ENCODE assay signal across 19 cellular contexts in the genomic region with DNA sequence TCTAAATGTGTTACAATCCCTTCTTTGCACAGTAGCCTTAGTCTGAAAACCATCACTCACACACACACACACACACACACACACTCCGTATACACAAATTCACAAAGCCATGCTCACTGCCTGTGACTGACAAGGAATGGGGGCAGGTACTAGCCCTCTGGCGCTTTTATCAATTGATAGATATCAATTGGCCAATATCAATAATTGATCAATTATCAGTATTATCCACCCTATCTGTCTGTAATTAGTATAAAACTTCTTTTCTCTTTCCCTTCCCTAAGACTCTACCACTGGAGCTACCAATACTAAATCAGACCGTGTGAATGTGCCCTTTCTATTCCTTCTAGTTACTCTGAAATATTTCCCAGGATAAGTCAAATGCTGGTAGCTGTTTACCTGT. TPM values are rescaled to one million over a fixed set of nuclear protein-coding genes. Genes with fewer than 3 reads are reported as not detected.
A peak's percentile ranks its signal among the peaks of the same experiment; 100 is the strongest.
DNase-seq lines count a peak whose midpoint lies in the region; ATAC-seq, FAIRE-seq and TF ChIP-seq lines count a peak whose summit lies in the region.
"Had no signal": no experiment of that assay in that cellular context is flagged by ENCODE, and none has a peak within 500 bp of the region (broad histone marks: within the 10 kb centered on the region; RNA-seq: fewer than 3 reads in every experiment).

No MANE protein-coding gene starts in this region.

- H3K79me2 ChIP-seq in GM23338 (replicated peaks; ENCODE audit: insufficient read depth) (peaks cover 54% of the 10 kb centered on the region), K562 (ENCODE audit: control insufficient read depth, insufficient read depth, low read length) (no peaks in the 10 kb centered on the region), neural cell (replicated peaks; ENCODE audit: insufficient read depth, low read length) (peaks cover 37% of the 10 kb centered on the region)

- POLR2A ChIA-PET in K562 (lab: Yijun Ruan, JAX): interaction anchor here (1.5 kb wide), 1 partner anchor 8 kb away, joined by 3 read pairs; a partner anchor contains a TSS

- H3K4me2 ChIP-seq in GM23338 (peak overlapping the region; percentile 99; the same call in 1 of the 2 replicates), K562 (ENCODE audit: insufficient read depth, low read length) (no peak overlapping the region), neural cell (ENCODE audit: low read length) (peak overlapping the region; percentile 6)

- H3K9ac ChIP-seq in K562 (ENCODE audit: insufficient read depth in 1 of 2, low read depth in 2 of 2, low read length in 2 of 2) (no peak overlapping the region), neural cell (ENCODE audit: low read length) (no peak overlapping the region)

- H3K4me3 ChIP-seq in GM23338 (no peak overlapping the region), K562 (no peak overlapping the region), neural cell (ENCODE audit: low read length) (peak overlapping the region; percentile 69)

- peak; percentile 20 for DNase-seq in NCI-H748 (lab: John Stamatoyannopoulos, UW; ENCODE audit: unreplicated experiment)
- DNase-seq in NCI-H748 treated with DMSO at 0.1 percent for 48 hours (lab: John Stamatoyannopoulos, UW): no peak
- DNase-seq in GM23338 (ENCODE audit: low spot score): no peak
- DNase-seq in K562 (ENCODE audit: extremely low read depth in 1 of 4, low spot score in 3 of 4): no peak
- DNase-seq in stimulated activated naive CD4-positive, alpha-beta T cell treated with Interleukin-2 at 50 U/mL for 16 hours (lab: John Stamatoyannopoulos, UW): no peak
- DNase-seq in NAMALWA (ENCODE audit: low spot score): no peak
- DNase-seq: activated naive CD4-positive, alpha-beta T cell treated with anti-CD3 and anti-CD28 coated beads, Interleukin-2, amount 50 U/mL, for 16 hours; colonic mucosa; COR-L47; H7; Kasumi-1; left ventricle myocardium inferior; NCI-H187; NCI-H510A treated with DMSO at 0.1 percent for 48 hours had no signal

- WGBS in K562 (ENCODE audit: insufficient coverage, low coverage, missing lambda C conversion rate): 0% methylated on average over 3 of the region's 3 CpGs

- in situ Hi-C loops in K562 (cut with MboI): no loop called here

- H3F3A ChIP-seq in GM23338 (replicated peaks; ENCODE audit: low read depth): peaks cover 3% of the 10 kb centered on the region; the same call in 1 of the 2 replicates
- H3F3A ChIP-seq in neural cell (ENCODE audit: insufficient read depth, low read length, poor library complexity, severe bottlenecking): no peaks in the 10 kb centered on the region

- ATAC-seq in GM23338: no peak
- no peak for ATAC-seq in K562
- no peak for ATAC-seq in HG03571 (IDR thresholded peaks at IDR 0.05; ENCODE audit: unreplicated experiment)
- ATAC-seq: Panc1 had no signal

- H2AFZ ChIP-seq in GM23338: no peak overlapping the region
- no peak overlapping the region for H2AFZ ChIP-seq in K562 (ENCODE audit: low read depth, low read length)
- H2AFZ ChIP-seq in neural cell (ENCODE audit: low read depth, low read length): no peak overlapping the region

- H3K4me1 ChIP-seq in GM23338 (ENCODE audit: insufficient read depth): peaks cover 52% of the 10 kb centered on the region
- H3K4me1 ChIP-seq in K562 (replicated peaks in 1 of 2; ENCODE audit: control insufficient read depth in 2 of 2, insufficient read depth in 2 of 2, low read length in 2 of 2): peaks cover 0 to 10% of the 10 kb centered on the region in 2 experiments; a peak in 2 of 5 replicates

- H3K9me3 ChIP-seq in K562 (replicated peaks; ENCODE audit: control insufficient read depth, insufficient read depth, low read depth, low read length) (no peaks in the 10 kb centered on the region), neural cell (ENCODE audit: low read length) (no peaks in the 10 kb centered on the region)
- H3K9me3 ChIP-seq: colonic mucosa, left ventricle myocardium inferior, neutrophil had no signal

- no peak for TF ChIP-seq POLR2A in K562 (conservative IDR thresholded peaks at IDR 0.05)

- H3K4me3 Mint-ChIP-seq in GM23338: peak overlapping the region; percentile 82; the same call in 2 of the 3 replicates

- H3K9me1 ChIP-seq in K562 (ENCODE audit: control insufficient read depth, insufficient read depth, low read length): no peaks in the 10 kb centered on the region

- H3K36me3 ChIP-seq in GM23338 (ENCODE audit: insufficient read depth) (no peaks in the 10 kb centered on the region), K562 (ENCODE audit: control insufficient read depth, insufficient read depth, low read length) (no peaks in the 10 kb centered on the region), neural cell (ENCODE audit: insufficient read depth, low read length) (no peaks in the 10 kb centered on the region)
- H3K36me3 ChIP-seq: colonic mucosa, left ventricle myocardium inferior, neutrophil had no signal

- TF ChIP-seq RAD21 in K562 (CRISPR knock-in tag; conservative IDR thresholded peaks at IDR 0.05 in 1 of 2, IDR thresholded peaks at IDR 0.05 in 1 of 2) (no peak), neural cell (conservative IDR thresholded peaks at IDR 0.05) (no peak)

- FAIRE-seq in K562 (lab: Jason Lieb, UNC): no peak
- FAIRE-seq: A204.1 had no signal

- H3K27ac Mint-ChIP-seq in GM23338: no peak overlapping the region

- H4K20me1 ChIP-seq in GM23338 (replicated peaks; ENCODE audit: insufficient read depth): peaks cover 7% of the 10 kb centered on the region; the same call in 1 of the 2 replicates
- H4K20me1 ChIP-seq in K562 (replicated peaks; ENCODE audit: control insufficient read depth, insufficient read depth, low read length): no peaks in the 10 kb centered on the region; the same call in none of the 2 replicates
- H4K20me1 ChIP-seq in neural cell (ENCODE audit: insufficient read depth): no peaks in the 10 kb centered on the region

- no peaks in the 10 kb centered on the region for H3K9me2 ChIP-seq in GM23338 (ENCODE audit: insufficient read depth)
- no peaks in the 10 kb centered on the region for H3K9me2 ChIP-seq in neural cell (ENCODE audit: insufficient read depth, low read length)

- intact Hi-C loops in K562 (cut with micrococcal nuclease): no loop called here

- TF ChIP-seq EP300 in K562 (IDR thresholded peaks at IDR 0.05; ENCODE audit: low read length) (no peak), neural cell (conservative IDR thresholded peaks at IDR 0.05; ENCODE audit: poor library complexity, severe bottlenecking) (no peak)

- H3K36me3 Mint-ChIP-seq in GM23338 (ENCODE audit: low read depth): no peaks in the 10 kb centered on the region

- peaks cover 58% of the 10 kb centered on the region for H3K4me1 Mint-ChIP-seq in GM23338

- no peaks in the 10 kb centered on the region for H3K9me3 Mint-ChIP-seq in GM23338

- H3K27me3 ChIP-seq in GM23338 (ENCODE audit: insufficient read depth) (peaks cover 19% of the 10 kb centered on the region), K562 (ENCODE audit: control insufficient read depth in 2 of 2, insufficient read depth in 2 of 2, low read length in 2 of 2) (peaks cover 53 to 55% of the 10 kb centered on the region in 2 experiments), neural cell (ENCODE audit: insufficient read depth, low read depth, low read length) (no peaks in the 10 kb centered on the region)
- H3K27me3 ChIP-seq: colonic mucosa had no signal

- H3K27ac ChIP-seq in GM23338 (ENCODE audit: low read depth) (no peak overlapping the region), K562 (ENCODE audit: extremely low read depth, low read depth, low read length) (no peak overlapping the region), neural cell (ENCODE audit: low read length) (no peak overlapping the region)
- H3K27ac ChIP-seq: colonic mucosa, neutrophil had no signal

- peaks cover 8% of the 10 kb centered on the region for H3K27me3 Mint-ChIP-seq in GM23338 (ENCODE audit: insufficient read depth, low read depth, poor library complexity)

- no TSS peak for BruUV-seq in K562 (replicated peaks; lab: Mats Ljungman, UMichigan)

- CTCF ChIA-PET in K562 (lab: Yijun Ruan, JAX; ENCODE audit: low intra/inter-chr PET ratio): no interaction called here

- TF ChIP-seq CTCF in GM23338 (conservative IDR thresholded peaks at IDR 0.05; ENCODE audit: low read depth in 2 of 2): no peak
- no peak for TF ChIP-seq CTCF in K562 (IDR thresholded peaks at IDR 0.05 in 2 of 3, conservative IDR thresholded peaks at IDR 0.05 in 1 of 3; ENCODE audit: insufficient read depth in 2 of 3, low read depth in 1 of 3, low read length in 3 of 3)
- TF ChIP-seq CTCF in neural cell (IDR thresholded peaks at IDR 0.05; ENCODE audit: poor library complexity, severe bottlenecking): no peak

RNA-seq across cellular contexts. Expression of a gene that starts 2.1 kb away (rescaled TPM):
- 23.9 and 29.5 TPM in 2 replicates for total RNA-seq in GM23338 (2014; rRNA removed; shearing (Covaris generic))
- polyA plus RNA-seq in GM23338 (2016; fragmentation: Nextera tagmentation; extraction: Ambion mirVana) (4.9 and 5.1 TPM in 2 replicates), K562 (2011; rRNA removed) (0.85 and 1.1 TPM in 2 replicates), K562 (2014; fragmentation: Illumina TruSeq; extraction: Trizol) (0.36 and 0.40 TPM in 2 replicates), K562 (2014; fragmentation: Nextera tagmentation; extraction: Ambion mirVana) (under 1 TPM; 0.07 to 0.14 TPM), K562 (2014; rRNA removed) (0.32 and 0.41 TPM in 2 replicates), neural cell (24.5 and 24.6 TPM in 2 replicates)
- total RNA-seq in K562 (2011; cell fraction: chromatin; rRNA removed; ENCODE audit: low replicate concordance): 0.83 and 0.88 TPM in 2 replicates
- total RNA-seq in K562 (2011; cell fraction: nucleolus; rRNA removed): 0.39 and 0.50 TPM in 2 replicates
- 0.81 and 1.2 TPM in 2 replicates for total RNA-seq in K562 (2011; cell fraction: nucleoplasm; rRNA removed)
- total RNA-seq in K562 (2014; rRNA removed) (0.29 and 0.32 TPM in 2 replicates), K562 (2014; rRNA removed; fragmentation: Illumina TruSeq; extraction: Trizol) (0.44 and 0.45 TPM in 2 replicates), K562 (2015; rRNA removed; fragmentation: Illumina TruSeq; extraction: Trizol) (0.22 and 0.23 TPM in 2 replicates), K562 (2021) (0.49 and 0.65 TPM in 2 replicates)
- polyA plus RNA-seq in K562 (2011; cell fraction: cytosol; rRNA removed): 0.48 and 0.58 TPM in 2 replicates
- 1.7 and 2.4 TPM in 2 replicates for polyA plus RNA-seq in K562 (2011; cell fraction: nucleus; rRNA removed)
- polyA plus RNA-seq in K562 (2012): 0.30 and 0.48 TPM in 2 replicates
- 1.2 and 1.6 TPM in 2 replicates for polyA minus RNA-seq in K562 (2011; rRNA and poly(A)+ RNA removed)
- polyA minus RNA-seq in K562 (2011; cell fraction: cytosol; rRNA and poly(A)+ RNA removed): 0.57 and 0.91 TPM in 2 replicates
- 0.94 and 1.1 TPM in 2 replicates for polyA minus RNA-seq in K562 (2011; cell fraction: nucleus; rRNA and poly(A)+ RNA removed)
- polyA minus RNA-seq in neural cell: 40.7 and 43.5 TPM in 2 replicates

RNA-seq across cellular contexts. Expression of a gene that starts 8.3 kb away (rescaled TPM):
- total RNA-seq in GM23338 (2014; rRNA removed; shearing (Covaris generic)): 0.16 TPM in 1 of 2 replicates, not detected in the other
- polyA plus RNA-seq in GM23338 (2016; fragmentation: Nextera tagmentation; extraction: Ambion mirVana) (not detected in 2 replicates), K562 (2011; rRNA removed) (not detected in 2 replicates), K562 (2014; fragmentation: Illumina TruSeq; extraction: Trizol) (not detected in 2 replicates), K562 (2014; fragmentation: Nextera tagmentation; extraction: Ambion mirVana) (not detected), K562 (2014; rRNA removed) (not detected in 2 replicates), neural cell (0.34 and 0.63 TPM in 2 replicates)
- not detected in 2 replicates for total RNA-seq in K562 (2011; cell fraction: chromatin; rRNA removed; ENCODE audit: low replicate concordance)
- not detected in 2 replicates for total RNA-seq in K562 (2011; cell fraction: nucleolus; rRNA removed)
- not detected in 2 replicates for total RNA-seq in K562 (2011; cell fraction: nucleoplasm; rRNA removed)
- total RNA-seq in K562 (2014; rRNA removed) (not detected in 2 replicates), K562 (2014; rRNA removed; fragmentation: Illumina TruSeq; extraction: Trizol) (not detected in 2 replicates), K562 (2015; rRNA removed; fragmentation: Illumina TruSeq; extraction: Trizol) (not detected in 2 replicates), K562 (2021) (not detected in 2 replicates)
- polyA plus RNA-seq in K562 (2011; cell fraction: cytosol; rRNA removed): not detected in 2 replicates
- not detected in 2 replicates for polyA plus RNA-seq in K562 (2011; cell fraction: nucleus; rRNA removed)
- polyA plus RNA-seq in K562 (2012): not detected in 2 replicates
- not detected in 2 replicates for polyA minus RNA-seq in K562 (2011; rRNA and poly(A)+ RNA removed)
- not detected in 2 replicates for polyA minus RNA-seq in K562 (2011; cell fraction: cytosol; rRNA and poly(A)+ RNA removed)
- not detected in 2 replicates for polyA minus RNA-seq in K562 (2011; cell fraction: nucleus; rRNA and poly(A)+ RNA removed)
- polyA minus RNA-seq in neural cell: 0.24 and 1.4 TPM in 2 replicates
- total RNA-seq: colonic mucosa, left ventricle myocardium inferior had no signal

RNA-seq across cellular contexts. Expression of a gene that starts 38.3 kb away (rescaled TPM):
- 283 and 350 TPM in 2 replicates for total RNA-seq in GM23338 (2014; rRNA removed; shearing (Covaris generic))
- 972 and 1,006 TPM in 2 replicates for polyA plus RNA-seq in GM23338 (2016; fragmentation: Nextera tagmentation; extraction: Ambion mirVana)
- total RNA-seq in K562 (2011; cell fraction: chromatin; rRNA removed; ENCODE audit: low replicate concordance): 131 and 280 TPM in 2 replicates
- 78.7 and 79.2 TPM in 2 replicates for total RNA-seq in K562 (2011; cell fraction: nucleolus; rRNA removed)
- total RNA-seq in K562 (2011; cell fraction: nucleoplasm; rRNA removed): 170 and 268 TPM in 2 replicates
- 536 and 718 TPM in 2 replicates for total RNA-seq in K562 (2014; rRNA removed)
- 835 and 917 TPM in 2 replicates for total RNA-seq in K562 (2014; rRNA removed; fragmentation: Illumina TruSeq; extraction: Trizol)
- 750 and 772 TPM in 2 replicates for total RNA-seq in K562 (2015; rRNA removed; fragmentation: Illumina TruSeq; extraction: Trizol)
- 404 and 407 TPM in 2 replicates for total RNA-seq in K562 (2021)
- 318 and 487 TPM in 2 replicates for polyA plus RNA-seq in K562 (2011; rRNA removed)
- polyA plus RNA-seq in K562 (2011; cell fraction: cytosol; rRNA removed): 132 and 191 TPM in 2 replicates
- polyA plus RNA-seq in K562 (2011; cell fraction: nucleus; rRNA removed): 94.0 and 167 TPM in 2 replicates
- polyA plus RNA-seq in K562 (2012): 293 and 764 TPM in 2 replicates
- 826 and 1,031 TPM in 2 replicates for polyA plus RNA-seq in K562 (2014; fragmentation: Illumina TruSeq; extraction: Trizol)
- polyA plus RNA-seq in K562 (2014; fragmentation: Nextera tagmentation; extraction: Ambion mirVana): 1,000 to 10,000 TPM; 1,649 to 1,996 TPM
- 873 and 941 TPM in 2 replicates for polyA plus RNA-seq in K562 (2014; rRNA removed)
- 351 and 368 TPM in 2 replicates for polyA minus RNA-seq in K562 (2011; rRNA and poly(A)+ RNA removed)
- 94.6 and 112 TPM in 2 replicates for polyA minus RNA-seq in K562 (2011; cell fraction: cytosol; rRNA and poly(A)+ RNA removed)
- 116 and 207 TPM in 2 replicates for polyA minus RNA-seq in K562 (2011; cell fraction: nucleus; rRNA and poly(A)+ RNA removed)
- polyA plus RNA-seq in neural cell: 233 and 296 TPM in 2 replicates
- polyA minus RNA-seq in neural cell: 121 and 168 TPM in 2 replicates
